12 cellular contexts compared by ENCODE assay signal in genomic region chr6:11139051-11139960, GRCh38. TPM values are rescaled to one million over a fixed set of nuclear protein-coding genes. Genes with fewer than 3 reads are reported as not detected.
DNase-seq lines count a peak whose midpoint lies in the region; ATAC-seq and TF ChIP-seq lines count a peak whose summit lies in the region.
"Had no signal": no experiment of that assay in that cellular context is flagged by ENCODE, and none has a peak within 500 bp of the region (broad histone marks: within the 10 kb centered on the region; RNA-seq: fewer than 3 reads in every experiment).

No MANE protein-coding gene starts in this region.

- H3K36me3 ChIP-seq in RWPE2 (ENCODE audit: low read depth), result peaks cover 26% of the 10 kb centered on the region

- CTCF ChIA-PET in HEK293T (lab: Yijun Ruan, JAX), result interaction anchor here (0.7 kb wide), 1 partner anchor 357 kb away, joined by 3 read pairs; no protein-coding TSS in a partner anchor

- H3K27ac ChIP-seq in RWPE2 (ENCODE audit: poor library complexity, severe bottlenecking) (peak overlapping the region; percentile 80), foreskin keratinocyte (peak overlapping the region; percentile 84)

- H3K27me3 ChIP-seq in RWPE2 (ENCODE audit: insufficient read depth, poor library complexity, severe bottlenecking) (no peaks in the 10 kb centered on the region), foreskin keratinocyte (no peaks in the 10 kb centered on the region)

- peak; percentile 91 for ATAC-seq in RWPE2 (ENCODE audit: low read depth)
- peak; percentile 93 for ATAC-seq in foreskin keratinocyte
- no peak for ATAC-seq in HG03097 (IDR thresholded peaks at IDR 0.05; ENCODE audit: low FRiP score, unreplicated experiment)

- POLR2A ChIA-PET in HEK293T (lab: Yijun Ruan, JAX), result no interaction called here

- H3K4me3 ChIP-seq in RWPE2 (ENCODE audit: severe bottlenecking), result no peak overlapping the region

- no peak for TF ChIP-seq CTCF in RWPE2 (IDR thresholded peaks at IDR 0.05; ENCODE audit: poor library complexity, severe bottlenecking)
- TF ChIP-seq CTCF in foreskin keratinocyte (conservative IDR thresholded peaks at IDR 0.05), result no peak

- H3K9me3 ChIP-seq in RWPE2 (ENCODE audit: severe bottlenecking), result no peaks in the 10 kb centered on the region

- peaks cover 55% of the 10 kb centered on the region for H3K4me1 ChIP-seq in RWPE2 (ENCODE audit: insufficient read depth, poor library complexity, severe bottlenecking)
- H3K4me1 ChIP-seq in foreskin keratinocyte, result peaks cover 40% of the 10 kb centered on the region

- DNase-seq in ELR (ENCODE audit: low read depth), result peak; percentile 49
- DNase-seq in HCEC 1CT, result peak; percentile 59
- peak; percentile 81 for DNase-seq in RWPE2 (ENCODE audit: low spot score)
- DNase-seq in foreskin keratinocyte, result peak; percentile 99 to 100
- DNase-seq in HEK293T (ENCODE audit: extremely low spot score), result no peak
- DNase-seq in COLO668 (lab: John Stamatoyannopoulos, UW; ENCODE audit: unreplicated experiment), result no peak
- DNase-seq in NCI-H1417 treated with DMSO at 0.1 percent for 48 hours (lab: John Stamatoyannopoulos, UW), result no peak
- DNase-seq: anterior cingulate cortex, DMS79, NCI-H1092 had no signal

TF ChIP-seq in HEK293T, 16 proteins besides CTCF, POLR2A, EP300 and RAD21:
- TF ChIP-seq FOXM1 (IDR thresholded peaks at IDR 0.05; ENCODE audit: borderline replicate concordance) (no peak), L3MBTL2 (conservative IDR thresholded peaks at IDR 0.05) (no peak), SUZ12 (IDR thresholded peaks at IDR 0.05) (no peak), CTBP1 (IDR thresholded peaks at IDR 0.05; ENCODE audit: borderline replicate concordance) (no peak), ZNF384 (IDR thresholded peaks at IDR 0.05) (no peak), NFRKB (IDR thresholded peaks at IDR 0.05) (no peak), FOXA1 (IDR thresholded peaks at IDR 0.05) (no peak), LEF1 (IDR thresholded peaks at IDR 0.05; ENCODE audit: borderline replicate concordance) (no peak), FOXK2 (IDR thresholded peaks at IDR 0.05) (no peak), HDGF (IDR thresholded peaks at IDR 0.05; ENCODE audit: borderline replicate concordance) (no peak)

RNA-seq across cellular contexts. Expression of gene ERVFRD-1, which starts 27.8 kb away (rescaled TPM):
- not detected in 2 replicates for total RNA-seq in foreskin keratinocyte
- polyA plus RNA-seq in foreskin keratinocyte, result not detected in 2 replicates
- total RNA-seq: renal cortical epithelial cell had no signal

RNA-seq across cellular contexts. Expression of gene SMIM13, which starts 45.7 kb away (rescaled TPM):
- total RNA-seq in foreskin keratinocyte, result 9.8 and 12.1 TPM in 2 replicates
- polyA plus RNA-seq in foreskin keratinocyte, result 6.6 and 7.0 TPM in 2 replicates

Comparison
In these comparisons a context has a peak if more than half of its experiments do, and no peak if none do; other contexts are left out.
1. DNase-seq: peak in ELR (single experiment), HCEC 1CT (single experiment), RWPE2 (single experiment) and foreskin keratinocyte (2 of 2); none in HEK293T (single experiment), COLO668 (single experiment) and NCI-H1417 treated with DMSO at 0.1 percent for 48 hours (single experiment).